ENCODE assay signal across 11 cellular contexts in the genomic region with DNA sequence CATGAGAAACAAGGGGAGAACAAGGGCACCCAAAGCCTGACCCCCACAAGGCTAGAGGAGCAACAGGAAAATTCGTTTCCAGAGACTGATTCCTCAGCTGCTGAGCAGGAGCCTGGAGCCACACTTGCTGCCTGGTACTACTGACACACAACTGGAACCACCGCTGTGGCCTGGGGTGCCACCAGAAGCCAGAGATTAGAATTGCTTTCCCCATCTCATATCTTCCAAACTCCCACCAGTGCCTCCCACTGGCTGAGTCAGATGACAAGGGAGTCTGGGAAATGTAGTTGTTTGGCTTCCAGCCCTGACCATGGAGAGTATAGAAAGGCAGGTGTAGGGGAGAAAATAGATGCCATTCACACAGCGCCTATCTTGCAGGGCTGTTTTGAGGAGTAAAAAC. TPM values are rescaled to one million over a fixed set of nuclear protein-coding genes. Genes with fewer than 3 reads are reported as not detected.
DNase-seq lines count a peak whose midpoint lies in the region; ATAC-seq and TF ChIP-seq lines count a peak whose summit lies in the region.
"Had no signal": no experiment of that assay in that cellular context is flagged by ENCODE, and none has a peak within 500 bp of the region (broad histone marks: within the 10 kb centered on the region; RNA-seq: fewer than 3 reads in every experiment).

No MANE protein-coding gene starts in this region.

- no peaks in the 10 kb centered on the region for H3K9me3 ChIP-seq in osteoblast (ENCODE audit: low read depth, low read length)
- H3K9me3 ChIP-seq: suprapubic skin had no signal

- H3K27ac ChIP-seq in osteoblast (ENCODE audit: low read depth, low read length) = no peak overlapping the region
- H3K27ac ChIP-seq: suprapubic skin had no signal

- H3K27me3 Mint-ChIP-seq in natural killer cell (ENCODE audit: low read depth in 2 of 2) = no peaks in the 10 kb centered on the region

- H3K27me3 ChIP-seq in osteoblast (ENCODE audit: insufficient read depth, low read length) = no peaks in the 10 kb centered on the region
- H3K27me3 ChIP-seq: suprapubic skin had no signal

- peaks cover 15 to 23% of the 10 kb centered on the region in 2 donors for H3K4me1 Mint-ChIP-seq in natural killer cell

- H3K79me2 ChIP-seq in osteoblast (ENCODE audit: insufficient read depth, low read length) = peaks cover 40% of the 10 kb centered on the region

- H3K27ac Mint-ChIP-seq in natural killer cell = no peak overlapping the region

- no peaks in the 10 kb centered on the region for H3K9me3 Mint-ChIP-seq in natural killer cell

- no peak for ATAC-seq in natural killer cell

- DNase-seq in GM10266 (ENCODE audit: extremely low spot score) (no peak), Kasumi-1 (lab: John Stamatoyannopoulos, UW) (peak; percentile 9 to 27), osteoblast (ENCODE audit: insufficient read length, low spot score, missing footprints) (peak; percentile 89), natural killer cell (no peak), glomerular visceral epithelial cell (ENCODE audit: extremely low spot score) (no peak), NCI-H2227 (lab: John Stamatoyannopoulos, UW; ENCODE audit: unreplicated experiment) (no peak)
- DNase-seq in activated T-cell treated with anti-CD3 and anti-CD28 coated beads, Interleukin-2, amount 50 U/mL, for 48 hours = peak; percentile 68 to 74
- DNase-seq: EL, NCI-H1436 treated with DMSO at 0.1 percent for 48 hours, small intestine had no signal

- intact Hi-C loops in natural killer cell (cut with micrococcal nuclease) = no loop called here

- H3K4me3 Mint-ChIP-seq in natural killer cell = no peak overlapping the region

- no peak overlapping the region for H2AFZ ChIP-seq in osteoblast (ENCODE audit: low read length)

- no peak overlapping the region for H3K4me3 ChIP-seq in osteoblast (ENCODE audit: insufficient read depth, low read length)
- H3K4me3 ChIP-seq: suprapubic skin had no signal

- no peaks in the 10 kb centered on the region for H3K36me3 Mint-ChIP-seq in natural killer cell

- H3K4me1 ChIP-seq in osteoblast (ENCODE audit: insufficient read depth, low read length) = peaks cover 11% of the 10 kb centered on the region

- peaks cover 18% of the 10 kb centered on the region for H3K36me3 ChIP-seq in osteoblast (ENCODE audit: insufficient read depth, low read length)

- peak; percentile 3 for TF ChIP-seq CTCF in GM10266 (IDR thresholded peaks at IDR 0.05; ENCODE audit: control insufficient read depth, insufficient read depth, low read depth, missing control alignments)
- TF ChIP-seq CTCF in osteoblast (IDR thresholded peaks at IDR 0.05; ENCODE audit: extremely low read depth, low read depth, low read length) = peak; percentile 7
- no peak for TF ChIP-seq CTCF in natural killer cell (IDR thresholded peaks at IDR 0.05)

- H4K20me1 ChIP-seq in osteoblast (ENCODE audit: insufficient read depth, low read length) = peaks cover 9% of the 10 kb centered on the region

- H3K4me2 ChIP-seq in osteoblast (ENCODE audit: insufficient read depth, low read length) = no peak overlapping the region

RNA-seq across cellular contexts. Expression of a gene that starts 4.1 kb away (rescaled TPM):
- total RNA-seq in osteoblast (12.1 and 18.1 TPM in 2 replicates), natural killer cell (10 to 100 TPM; 18.4 to 27.0 (median 18.6) TPM)

RNA-seq across cellular contexts. Expression of a gene that starts 35.1 kb away (rescaled TPM):
- total RNA-seq in osteoblast (13.0 and 15.2 TPM in 2 replicates), natural killer cell (10 to 100 TPM; 10.9 to 16.3 (median 14.1) TPM)

Comparison
In these comparisons a context has a peak if more than half of its experiments do, and no peak if none do; other contexts are left out.
1. DNase-seq: peak in Kasumi-1 (2 of 2), activated T-cell treated with anti-CD3 and anti-CD28 coated beads, Interleukin-2, amount 50 U/mL, for 48 hours (2 of 2) and osteoblast (single experiment); none in GM10266 (single experiment), natural killer cell (single experiment), glomerular visceral epithelial cell (single experiment) and NCI-H2227 (single experiment).